ENCODE assay signal across 26 cellular contexts in the genomic region with DNA sequence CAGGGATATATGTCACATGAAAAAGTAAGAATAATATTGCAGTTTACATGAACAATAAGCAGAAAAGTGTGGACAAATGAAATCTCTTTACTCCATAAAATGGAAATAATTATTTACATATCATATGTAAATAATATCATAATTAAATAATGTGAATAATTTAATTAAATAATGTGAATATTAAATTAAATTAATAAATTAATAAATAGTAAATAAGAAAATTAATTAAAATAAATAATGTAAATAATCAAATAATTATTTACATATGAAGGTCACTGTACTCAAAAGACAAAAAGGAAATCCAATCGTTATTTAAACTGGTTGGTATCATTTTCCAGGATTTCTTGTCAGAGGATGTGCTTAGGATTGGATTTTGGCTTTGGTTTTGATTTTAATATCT.
"Had no signal": no experiment of that assay in that cellular context is flagged by ENCODE, and none has a peak within 500 bp of the region (broad histone marks: within the 10 kb centered on the region; RNA-seq: fewer than 3 reads in every experiment).

No MANE protein-coding gene starts in this region.

- H3K9me3 ChIP-seq: left lung, neutrophil, spleen, suprapubic skin, thoracic aorta, tibial artery, upper lobe of right lung had no signal

- DNase-seq: left colon; left lung; mesendoderm; naive B cell; natural killer cell; nephron progenitor cell; occipital lobe; retina; right cardiac atrium; spleen; stimulated activated CD4-positive, alpha-beta T cell treated with anti-CD3 and anti-CD28 coated beads, Interleukin-4, amount 100 ng/mL, for 24 hours; stimulated activated naive CD4-positive, alpha-beta T cell; tibial artery; trophoblast cell; upper lobe of right lung had no signal

- H3K4me1 ChIP-seq: left lung, neural progenitor cell, spleen, tibial artery, upper lobe of right lung had no signal

- H3K4me3 ChIP-seq: hepatocyte, left lung, lung, neural progenitor cell, skin epidermis, spleen, suprapubic skin, thoracic aorta, tibial artery, upper lobe of right lung had no signal

- H3K27ac ChIP-seq: hepatocyte, left lung, neural progenitor cell, neutrophil, skin epidermis, spleen, suprapubic skin, thoracic aorta, tibial artery, upper lobe of right lung had no signal

- H3K27me3 ChIP-seq: hepatocyte, left lung, neural progenitor cell, neutrophil, spleen, suprapubic skin, tibial artery, upper lobe of right lung had no signal

- H3K36me3 ChIP-seq: left lung, neural progenitor cell, neutrophil, spleen, suprapubic skin, thoracic aorta, tibial artery, upper lobe of right lung had no signal

- FAIRE-seq: keratinocyte, urothelium cell line had no signal

- ATAC-seq: left colon; left lung; natural killer cell; right cardiac atrium; sciatic nerve; stimulated activated effector memory CD8-positive, alpha-beta T cell treated with anti-CD3 and anti-CD28 coated beads, Interleukin-12 subunit alpha, Interleukin-12 subunit beta, amount 100 ng/mL, for 72 hours; upper lobe of right lung had no signal
